In the genomic region with DNA sequence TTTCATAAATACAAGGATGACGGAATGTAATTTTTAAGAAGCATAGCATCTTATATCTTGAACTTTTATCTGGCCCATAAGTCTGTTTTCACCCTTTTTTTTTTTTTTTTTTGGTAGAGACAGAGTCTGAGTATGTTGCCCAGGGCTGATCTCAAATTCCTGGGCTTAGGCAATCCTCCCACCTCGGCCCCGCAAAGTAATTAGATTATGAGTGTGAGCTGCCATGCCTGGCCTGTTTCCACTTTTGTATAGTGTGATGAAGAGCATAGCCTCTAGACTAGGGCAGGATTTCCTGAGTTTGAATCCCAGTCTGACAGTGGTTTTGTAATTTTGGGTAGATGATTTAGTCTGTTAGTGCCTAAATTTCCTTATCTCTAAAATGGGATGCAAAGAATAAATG, we compare ENCODE assay signal across 1 cellular context.
TF ChIP-seq lines count a peak whose summit lies in the region.

No MANE protein-coding gene starts in this region.

TF ChIP-seq in HepG2, 621 proteins besides CTCF, POLR2A, EP300 and RAD21:
- no peak for TF ChIP-seq PRDM10 (CRISPR knock-in tag; IDR thresholded peaks at IDR 0.05; ENCODE audit: low read depth)
- TF ChIP-seq, protein P1, sequence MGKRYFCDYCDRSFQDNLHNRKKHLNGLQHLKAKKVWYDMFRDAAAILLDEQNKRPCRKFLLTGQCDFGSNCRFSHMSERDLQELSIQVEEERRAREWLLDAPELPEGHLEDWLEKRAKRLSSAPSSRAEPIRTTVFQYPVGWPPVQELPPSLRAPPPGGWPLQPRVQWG (CRISPR knock-in tag; IDR thresholded peaks at IDR 0.05; ENCODE audit: borderline replicate concordance, low read depth) = no peak
- TF ChIP-seq ZNF7 (CRISPR knock-in tag; IDR thresholded peaks at IDR 0.05) = no peak
- TF ChIP-seq, protein P2, sequence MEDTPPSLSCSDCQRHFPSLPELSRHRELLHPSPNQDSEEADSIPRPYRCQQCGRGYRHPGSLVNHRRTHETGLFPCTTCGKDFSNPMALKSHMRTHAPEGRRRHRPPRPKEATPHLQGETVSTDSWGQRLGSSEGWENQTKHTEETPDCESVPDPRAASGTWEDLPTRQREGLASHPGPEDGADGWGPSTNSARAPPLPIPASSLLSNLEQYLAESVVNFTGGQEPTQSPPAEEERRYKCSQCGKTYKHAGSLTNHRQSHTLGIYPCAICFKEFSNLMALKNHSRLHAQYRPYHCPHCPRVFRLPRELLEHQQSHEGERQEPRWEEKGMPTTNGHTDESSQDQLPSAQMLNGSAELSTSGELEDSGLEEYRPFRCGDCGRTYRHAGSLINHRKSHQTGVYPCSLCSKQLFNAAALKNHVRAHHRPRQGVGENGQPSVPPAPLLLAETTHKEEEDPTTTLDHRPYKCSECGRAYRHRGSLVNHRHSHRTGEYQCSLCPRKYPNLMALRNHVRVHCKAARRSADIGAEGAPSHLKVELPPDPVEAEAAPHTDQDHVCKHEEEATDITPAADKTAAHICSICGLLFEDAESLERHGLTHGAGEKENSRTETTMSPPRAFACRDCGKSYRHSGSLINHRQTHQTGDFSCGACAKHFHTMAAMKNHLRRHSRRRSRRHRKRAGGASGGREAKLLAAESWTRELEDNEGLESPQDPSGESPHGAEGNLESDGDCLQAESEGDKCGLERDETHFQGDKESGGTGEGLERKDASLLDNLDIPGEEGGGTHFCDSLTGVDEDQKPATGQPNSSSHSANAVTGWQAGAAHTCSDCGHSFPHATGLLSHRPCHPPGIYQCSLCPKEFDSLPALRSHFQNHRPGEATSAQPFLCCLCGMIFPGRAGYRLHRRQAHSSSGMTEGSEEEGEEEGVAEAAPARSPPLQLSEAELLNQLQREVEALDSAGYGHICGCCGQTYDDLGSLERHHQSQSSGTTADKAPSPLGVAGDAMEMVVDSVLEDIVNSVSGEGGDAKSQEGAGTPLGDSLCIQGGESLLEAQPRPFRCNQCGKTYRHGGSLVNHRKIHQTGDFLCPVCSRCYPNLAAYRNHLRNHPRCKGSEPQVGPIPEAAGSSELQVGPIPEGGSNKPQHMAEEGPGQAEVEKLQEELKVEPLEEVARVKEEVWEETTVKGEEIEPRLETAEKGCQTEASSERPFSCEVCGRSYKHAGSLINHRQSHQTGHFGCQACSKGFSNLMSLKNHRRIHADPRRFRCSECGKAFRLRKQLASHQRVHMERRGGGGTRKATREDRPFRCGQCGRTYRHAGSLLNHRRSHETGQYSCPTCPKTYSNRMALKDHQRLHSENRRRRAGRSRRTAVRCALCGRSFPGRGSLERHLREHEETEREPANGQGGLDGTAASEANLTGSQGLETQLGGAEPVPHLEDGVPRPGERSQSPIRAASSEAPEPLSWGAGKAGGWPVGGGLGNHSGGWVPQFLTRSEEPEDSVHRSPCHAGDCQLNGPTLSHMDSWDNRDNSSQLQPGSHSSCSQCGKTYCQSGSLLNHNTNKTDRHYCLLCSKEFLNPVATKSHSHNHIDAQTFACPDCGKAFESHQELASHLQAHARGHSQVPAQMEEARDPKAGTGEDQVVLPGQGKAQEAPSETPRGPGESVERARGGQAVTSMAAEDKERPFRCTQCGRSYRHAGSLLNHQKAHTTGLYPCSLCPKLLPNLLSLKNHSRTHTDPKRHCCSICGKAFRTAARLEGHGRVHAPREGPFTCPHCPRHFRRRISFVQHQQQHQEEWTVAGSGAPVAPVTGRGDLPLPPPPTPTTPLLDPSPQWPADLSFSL (CRISPR knock-in tag; IDR thresholded peaks at IDR 0.05) = no peak
- TF ChIP-seq HIC2 (CRISPR knock-in tag; IDR thresholded peaks at IDR 0.05; ENCODE audit: low read depth) = no peak
- no peak for TF ChIP-seq ZNF318 (CRISPR knock-in tag; IDR thresholded peaks at IDR 0.05)
- no peak for TF ChIP-seq PBX3 (CRISPR knock-in tag; IDR thresholded peaks at IDR 0.05; ENCODE audit: borderline replicate concordance)
- no peak for TF ChIP-seq YEATS4 (CRISPR knock-in tag; IDR thresholded peaks at IDR 0.05; ENCODE audit: borderline replicate concordance)
- no peak for TF ChIP-seq ZBTB26 (CRISPR knock-in tag; IDR thresholded peaks at IDR 0.05; ENCODE audit: borderline replicate concordance)
- TF ChIP-seq MLX (CRISPR knock-in tag; IDR thresholded peaks at IDR 0.05) = no peak
- TF ChIP-seq MXI1 (IDR thresholded peaks at IDR 0.05; ENCODE audit: borderline replicate concordance, low read depth, low read length) = no peak
- TF ChIP-seq KMT2A (CRISPR knock-in tag; IDR thresholded peaks at IDR 0.05) = no peak
- no peak for TF ChIP-seq TBP (CRISPR knock-in tag; IDR thresholded peaks at IDR 0.05)
